Comparison of ENCODE assay signal across 8 cellular contexts in genomic region chr6:26017567-26017966, GRCh38. TPM values are rescaled to one million over a fixed set of nuclear protein-coding genes. Genes with fewer than 3 reads are reported as not detected.
A peak's percentile ranks its signal among the peaks of the same experiment; 100 is the strongest.
DNase-seq lines count a peak whose midpoint lies in the region; ATAC-seq and TF ChIP-seq lines count a peak whose summit lies in the region.

No MANE protein-coding gene starts in this region.

- no peaks in the 10 kb centered on the region for H3K27me3 Mint-ChIP-seq in activated CD8-positive, alpha-beta T cell treated with anti-CD3 and anti-CD28 coated beads, Interleukin-2, amount 10 ng/mL, durations not matched to agents 7 days and 5 days (ENCODE audit: low read depth)

- H3K18ac ChIP-seq in mesenchymal stem cell (ENCODE audit: low read depth in 1 of 2, low read length in 2 of 2), result no peak overlapping the region

- no peak overlapping the region for H3K23ac ChIP-seq in mesenchymal stem cell (ENCODE audit: low read length in 2 of 2)

- H3K27ac ChIP-seq in mesenchymal stem cell (ENCODE audit: low read length, poor library complexity, severe bottlenecking), result no peak overlapping the region
- no peak overlapping the region; a peak in 1 of 4 replicates for H3K27ac ChIP-seq in SK-N-SH (ENCODE audit: low read depth in 2 of 2, low read length in 1 of 2)

- peak overlapping the region; percentile 66 for H4K8ac ChIP-seq in mesenchymal stem cell (ENCODE audit: low read length)

- H2AFZ ChIP-seq in mesenchymal stem cell (ENCODE audit: low read depth, low read length), result no peak overlapping the region
- H2AFZ ChIP-seq in SK-N-SH (ENCODE audit: low read depth), result no peak overlapping the region

- no peak overlapping the region for H2BK5ac ChIP-seq in mesenchymal stem cell (ENCODE audit: low read depth, low read length, poor library complexity, severe bottlenecking)

- no peaks in the 10 kb centered on the region for H3K4me1 ChIP-seq in mesenchymal stem cell (ENCODE audit: control insufficient read depth, insufficient read depth, low read depth, low read length)
- peaks cover 0 to 9% of the 10 kb centered on the region in 2 experiments; a peak in 2 of 4 replicates for H3K4me1 ChIP-seq in SK-N-SH (ENCODE audit: control insufficient read depth in 1 of 2, insufficient read depth in 2 of 2, low read depth in 1 of 2, low read length in 1 of 2)

- no peaks in the 10 kb centered on the region for H3K79me1 ChIP-seq in mesenchymal stem cell (replicated peaks; ENCODE audit: low read length, poor library complexity, severe bottlenecking)

- H4K20me1 ChIP-seq in SK-N-SH (ENCODE audit: insufficient read depth), result no peaks in the 10 kb centered on the region

- H3K9ac ChIP-seq in mesenchymal stem cell (ENCODE audit: low read length) (peak overlapping the region; percentile 84), SK-N-SH (no peak overlapping the region)

- peak overlapping the region; percentile 72 for H3K4me3 Mint-ChIP-seq in activated CD8-positive, alpha-beta T cell treated with anti-CD3 and anti-CD28 coated beads, Interleukin-2, amount 10 ng/mL, durations not matched to agents 7 days and 5 days

- peak overlapping the region; percentile 92 for H3K27ac Mint-ChIP-seq in activated CD8-positive, alpha-beta T cell treated with anti-CD3 and anti-CD28 coated beads, Interleukin-2, amount 10 ng/mL, durations not matched to agents 7 days and 5 days

- peak overlapping the region in 1 of 2 experiments; percentile 73 for H3K4me3 ChIP-seq in mesenchymal stem cell (ENCODE audit: insufficient read depth in 1 of 2, low read depth in 1 of 2, low read length in 2 of 2)
- H3K4me3 ChIP-seq in SK-N-SH (ENCODE audit: low read depth in 2 of 2, low read length in 1 of 2), result no peak overlapping the region

- POLR2A ChIA-PET in activated CD8-positive, alpha-beta T cell treated with anti-CD3 and anti-CD28 coated beads, Interleukin-2, amount 10 ng/mL, durations not matched to agents 7 days and 5 days (lab: Charles Lee), result interaction anchor here (0.6 to 19.5 kb wide), 27 partner anchors 11 to 1875 kb away, joined by 3 to 534 read pairs (median 5); partner anchors contain the start of gene TRIM38
- POLR2A ChIA-PET in SK-N-SH (lab: Yijun Ruan, JAX), result interaction anchor here (0.8 kb wide), 1 partner anchor 8 kb away, joined by 3 read pairs; no protein-coding TSS in a partner anchor

- CTCF ChIA-PET in activated CD8-positive, alpha-beta T cell treated with anti-CD3 and anti-CD28 coated beads, Interleukin-2, amount 10 ng/mL, durations not matched to agents 7 days and 5 days (lab: Charles Lee), result interaction anchor here (0.7 to 12.0 kb wide), 12 partner anchors 9 to 879 kb away, joined by 3 to 139 read pairs (median 6); a partner anchor contains a TSS
- CTCF ChIA-PET in SK-N-SH (lab: Yijun Ruan, JAX), result interaction anchor here (2.2 to 7.2 kb wide), 3 partner anchors 9 to 25 kb away, joined by 7 to 55 read pairs (median 31); no protein-coding TSS in a partner anchor

- TF ChIP-seq RAD21 in SK-N-SH (IDR thresholded peaks at IDR 0.05; ENCODE audit: low read length), result no peak

- H2AK5ac ChIP-seq in mesenchymal stem cell (ENCODE audit: low read length, severe bottlenecking), result no peak overlapping the region

- peaks cover 38% of the 10 kb centered on the region for H3K4me1 Mint-ChIP-seq in activated CD8-positive, alpha-beta T cell treated with anti-CD3 and anti-CD28 coated beads, Interleukin-2, amount 10 ng/mL, durations not matched to agents 7 days and 5 days (ENCODE audit: low read depth)

- H2BK12ac ChIP-seq in mesenchymal stem cell (ENCODE audit: low read length in 2 of 2), result no peak overlapping the region

- H3F3A ChIP-seq in SK-N-SH (replicated peaks; ENCODE audit: insufficient read depth), result peaks cover 22% of the 10 kb centered on the region

- DNase-seq in activated CD8-positive, alpha-beta T cell treated with anti-CD3 and anti-CD28 coated beads, Interleukin-2, amount 10 ng/mL, durations not matched to agents 7 days and 5 days, result peak; percentile 86
- DNase-seq in effector CD4-positive, alpha-beta T cell, result peak; percentile 21
- DNase-seq in mesenchymal stem cell (peak; percentile 80), SK-N-SH (no peak), 8988T (no peak), NCI-H510A (lab: John Stamatoyannopoulos, UW) (no peak)
- DNase-seq in stimulated activated CD8-positive, alpha-beta memory T cell treated with anti-CD3 and anti-CD28 coated beads, Interleukin-4, amount 100 ng/mL, for 24 hours (ENCODE audit: low read depth), result peak; percentile 71

- H3K79me2 ChIP-seq in SK-N-SH (ENCODE audit: insufficient read depth), result no peaks in the 10 kb centered on the region

- TF ChIP-seq EP300 in SK-N-SH (IDR thresholded peaks at IDR 0.05; ENCODE audit: borderline replicate concordance in 1 of 2, low read depth in 1 of 2, low read length in 1 of 2), result no peak

- H3K4ac ChIP-seq in mesenchymal stem cell (ENCODE audit: low read depth in 1 of 2, low read length in 2 of 2), result no peak overlapping the region

- ATAC-seq in GM18505 (IDR thresholded peaks at IDR 0.05; ENCODE audit: unreplicated experiment), result no peak
- peak; percentile 7 for ATAC-seq in activated CD8-positive, alpha-beta T cell treated with anti-CD3 and anti-CD28 coated beads, Interleukin-2, amount 10 ng/mL, durations not matched to agents 7 days and 5 days

- H2BK15ac ChIP-seq in mesenchymal stem cell (ENCODE audit: low read depth, poor library complexity, severe bottlenecking), result no peak overlapping the region

- H4K91ac ChIP-seq in mesenchymal stem cell (ENCODE audit: low read length), result no peak overlapping the region

- H3K36me3 ChIP-seq in mesenchymal stem cell (ENCODE audit: control insufficient read depth in 1 of 2, insufficient read depth in 2 of 2, low read depth in 1 of 2, low read length in 2 of 2), result no peaks in the 10 kb centered on the region
- H3K36me3 ChIP-seq in SK-N-SH (replicated peaks in 1 of 2; ENCODE audit: control insufficient read depth in 1 of 2, insufficient read depth in 2 of 2, low read length in 1 of 2), result no peaks in the 10 kb centered on the region

- TF ChIP-seq POLR2A in GM18505 (IDR thresholded peaks at IDR 0.05; ENCODE audit: borderline replicate concordance, extremely low read depth, insufficient read depth, insufficient read length), result peak; percentile 47

- H3K4me2 ChIP-seq in mesenchymal stem cell (ENCODE audit: low read length, poor library complexity, severe bottlenecking) (no peak overlapping the region), SK-N-SH (no peak overlapping the region)

- H3K36me3 Mint-ChIP-seq in activated CD8-positive, alpha-beta T cell treated with anti-CD3 and anti-CD28 coated beads, Interleukin-2, amount 10 ng/mL, durations not matched to agents 7 days and 5 days (ENCODE audit: low read depth), result peaks cover 25% of the 10 kb centered on the region

- peaks cover 13% of the 10 kb centered on the region for H3K9me3 Mint-ChIP-seq in activated CD8-positive, alpha-beta T cell treated with anti-CD3 and anti-CD28 coated beads, Interleukin-2, amount 10 ng/mL, durations not matched to agents 7 days and 5 days (ENCODE audit: insufficient read depth)

- TF ChIP-seq CTCF in SK-N-SH (IDR thresholded peaks at IDR 0.05), result no peak

- H3K9me3 ChIP-seq in mesenchymal stem cell (ENCODE audit: control insufficient read depth, low read length) (no peaks in the 10 kb centered on the region), SK-N-SH (no peaks in the 10 kb centered on the region)

- H3K9me2 ChIP-seq in SK-N-SH, result no peaks in the 10 kb centered on the region

- H3K27me3 ChIP-seq in mesenchymal stem cell (ENCODE audit: control insufficient read depth in 1 of 2, insufficient read depth in 1 of 2, low read length in 2 of 2), result no peaks in the 10 kb centered on the region
- no peaks in the 10 kb centered on the region for H3K27me3 ChIP-seq in SK-N-SH (ENCODE audit: insufficient read depth)

- no peak overlapping the region for H3K14ac ChIP-seq in mesenchymal stem cell (ENCODE audit: low read length in 2 of 2)

- 47% methylated on average over 21 of the region's 21 CpGs for WGBS in mesenchymal stem cell
- 95% methylated on average over 21 of the region's 21 CpGs for WGBS in SK-N-SH (ENCODE audit: low lambda C conversion rate)

- H2BK120ac ChIP-seq in mesenchymal stem cell (ENCODE audit: low read depth, low read length), result no peak overlapping the region

TF ChIP-seq in SK-N-SH, 30 proteins besides CTCF, POLR2A, EP300 and RAD21:
- TF ChIP-seq RXRA (IDR thresholded peaks at IDR 0.05; ENCODE audit: borderline replicate concordance, low read depth), result no peak
- TF ChIP-seq TAF1 (IDR thresholded peaks at IDR 0.05; ENCODE audit: borderline replicate concordance, low read depth, low read length), result no peak
- no peak for TF ChIP-seq PBX3 (IDR thresholded peaks at IDR 0.05)
- TF ChIP-seq SIN3A (IDR thresholded peaks at IDR 0.05; ENCODE audit: borderline replicate concordance, low read depth, low read length), result no peak
- TF ChIP-seq YY1 (IDR thresholded peaks at IDR 0.05; ENCODE audit: low read depth), result no peak
- TF ChIP-seq MAX (IDR thresholded peaks at IDR 0.05; ENCODE audit: low read depth), result no peak

RNA-seq across cellular contexts. Expression of gene TRIM38, which starts 55.0 kb away (rescaled TPM):
- total RNA-seq in activated CD8-positive, alpha-beta T cell treated with anti-CD3 and anti-CD28 coated beads, Interleukin-2, amount 10 ng/mL, durations not matched to agents 7 days and 5 days, result 10 to 100 TPM; 19.1 to 19.5 TPM
- polyA plus RNA-seq in mesenchymal stem cell (2013, experiment 1 of 2), result 12.8 TPM
- 12.3 TPM for polyA plus RNA-seq in mesenchymal stem cell (2013, experiment 2 of 2)
- polyA plus RNA-seq in SK-N-SH (2012; rRNA removed), result 0.62 and 0.88 TPM in 2 replicates
- 0.55 and 0.62 TPM in 2 replicates for polyA plus RNA-seq in SK-N-SH (2012; cell fraction: cytosol; rRNA removed)
- 1.6 and 2.5 TPM in 2 replicates for polyA plus RNA-seq in SK-N-SH (2012; cell fraction: nucleus; rRNA removed)

Comparison
In these comparisons a context has a peak if more than half of its experiments do, and no peak if none do; other contexts are left out.
1. DNase-seq: peak in activated CD8-positive, alpha-beta T cell treated with anti-CD3 and anti-CD28 coated beads, Interleukin-2, amount 10 ng/mL, durations not matched to agents 7 days and 5 days (single experiment), effector CD4-positive, alpha-beta T cell (single experiment), mesenchymal stem cell (single experiment) and stimulated activated CD8-positive, alpha-beta memory T cell treated with anti-CD3 and anti-CD28 coated beads, Interleukin-4, amount 100 ng/mL, for 24 hours (single experiment); none in SK-N-SH (single experiment), 8988T (single experiment) and NCI-H510A (single experiment).